8 cellular contexts compared by ENCODE assay signal in genomic region chr17:32349503-32349853, GRCh38. TPM values are rescaled to one million over a fixed set of nuclear protein-coding genes. Genes with fewer than 3 reads are reported as not detected.
A peak's percentile ranks its signal among the peaks of the same experiment; 100 is the strongest.
DNase-seq lines count a peak whose midpoint lies in the region; ATAC-seq, FAIRE-seq and TF ChIP-seq lines count a peak whose summit lies in the region.

No MANE protein-coding gene starts in this region.

- peaks cover 55% of the 10 kb centered on the region for H3K79me2 ChIP-seq in Loucy (ENCODE audit: insufficient read depth, low read length)

- H3K4me3 ChIP-seq in GM12864 (ENCODE audit: low read depth, low read length): peak overlapping the region; percentile 67
- peak overlapping the region; percentile 93 for H3K4me3 ChIP-seq in Loucy (ENCODE audit: low read length, poor library complexity, severe bottlenecking)
- peak overlapping the region; percentile 90 for H3K4me3 ChIP-seq in astrocyte of the spinal cord (ENCODE audit: low read depth, low read length)
- peak overlapping the region; percentile 99 to 100 for H3K4me3 ChIP-seq in kidney (ENCODE audit: low read length in 2 of 2)
- H3K4me3 ChIP-seq in stomach: peak overlapping the region; percentile 63 to 89 (median 78)

- intact Hi-C loops in kidney (cut with DNase I) (no loop called here), stomach (cut with DNase I; ENCODE audit: low total_unique reads) (no loop called here)

- no peaks in the 10 kb centered on the region for H3K9me3 ChIP-seq in Loucy (ENCODE audit: insufficient read depth, low read depth, low read length)
- H3K9me3 ChIP-seq in kidney (ENCODE audit: control insufficient read depth in 1 of 2, low read length in 2 of 2): no peaks in the 10 kb centered on the region
- H3K9me3 ChIP-seq in stomach: no peaks in the 10 kb centered on the region

- H3K27me3 ChIP-seq in Loucy (ENCODE audit: insufficient read depth, low read length, poor library complexity, severe bottlenecking) (peaks cover 6% of the 10 kb centered on the region), stomach (no peaks in the 10 kb centered on the region)

- DNase-seq in GM12864 (ENCODE audit: low read depth): no peak
- no peak for DNase-seq in astrocyte of the spinal cord (ENCODE audit: low read depth, low spot score)
- no peak for DNase-seq in kidney
- DNase-seq in stomach: no peak
- DNase-seq in ecto neural progenitor cell (ENCODE audit: low spot score): no peak
- no peak for DNase-seq in GM19240 (ENCODE audit: insufficient read length, low spot score)

- ATAC-seq in HG03565 (IDR thresholded peaks at IDR 0.05; ENCODE audit: unreplicated experiment): no peak

- no peak for TF ChIP-seq EP300 in stomach (IDR thresholded peaks at IDR 0.05)

- peaks cover 17% of the 10 kb centered on the region for H3K36me3 ChIP-seq in Loucy (ENCODE audit: insufficient read depth, low read length)
- H3K36me3 ChIP-seq in kidney (ENCODE audit: control insufficient read depth in 1 of 2, insufficient read depth in 2 of 2, low read length in 2 of 2): peaks cover 0 to 14% of the 10 kb centered on the region in 2 donors
- H3K36me3 ChIP-seq in stomach: peaks cover 5 to 25% (median 24%) of the 10 kb centered on the region in 4 donors

- TF ChIP-seq CTCF in GM12864 (IDR thresholded peaks at IDR 0.05; ENCODE audit: low read depth, low read length, missing control alignments) (no peak), Loucy (conservative IDR thresholded peaks at IDR 0.05; ENCODE audit: low read length) (no peak), astrocyte of the spinal cord (IDR thresholded peaks at IDR 0.05; ENCODE audit: low read depth, low read length) (no peak), kidney (IDR thresholded peaks at IDR 0.05; ENCODE audit: borderline replicate concordance, extremely low read depth, insufficient read depth) (no peak), stomach (IDR thresholded peaks at IDR 0.05) (no peak)

- H4K20me1 ChIP-seq in Loucy (ENCODE audit: insufficient read depth, low read length, poor library complexity, severe bottlenecking): peaks cover 42% of the 10 kb centered on the region

- no peak for FAIRE-seq in kidney (lab: Jason Lieb, UNC)

- no peak for TF ChIP-seq POLR2A in stomach (IDR thresholded peaks at IDR 0.05)

- H3K4me1 ChIP-seq in Loucy (ENCODE audit: insufficient read depth, low read length, poor library complexity, severe bottlenecking): peaks cover 33% of the 10 kb centered on the region
- peaks cover 3 to 11% of the 10 kb centered on the region in 2 donors for H3K4me1 ChIP-seq in kidney (ENCODE audit: control insufficient read depth in 1 of 2, insufficient read depth in 1 of 2, low read depth in 1 of 2, low read length in 2 of 2)
- H3K4me1 ChIP-seq in stomach: peaks cover 29 to 46% (median 40%) of the 10 kb centered on the region in 4 donors

- H3K9me2 ChIP-seq in Loucy (replicated peaks; ENCODE audit: low read depth, low read length): no peaks in the 10 kb centered on the region

- peak overlapping the region; percentile 99 for H3K27ac ChIP-seq in kidney (ENCODE audit: low read depth in 2 of 2, low read length in 2 of 2)
- H3K27ac ChIP-seq in stomach: peak overlapping the region; percentile 87 to 99 (median 96)

- 11 to 18% (median 14%) methylated on average over 15 of the region's 15 CpGs for WGBS in stomach, 5 donors

- in situ Hi-C loops in astrocyte of the spinal cord (cut with HindIII; ENCODE audit: low sequenced_read_pairs): no loop called here

- no peaks in the 10 kb centered on the region for H3F3A ChIP-seq in Loucy (ENCODE audit: low read depth)

- H3K9ac ChIP-seq in Loucy (ENCODE audit: low read depth, low read length, poor library complexity, severe bottlenecking): peak overlapping the region; percentile 98
- peak overlapping the region; percentile 81 to 100 for H3K9ac ChIP-seq in kidney (ENCODE audit: low read length in 2 of 2)

- H2AFZ ChIP-seq in Loucy (ENCODE audit: low read length): peak overlapping the region; percentile 90

- H3K4me2 ChIP-seq in Loucy (ENCODE audit: low read depth, low read length, poor library complexity, severe bottlenecking): peak overlapping the region; percentile 78

RNA-seq across cellular contexts. Expression of gene ZNF207, which starts 0.5 kb away (rescaled TPM):
- total RNA-seq in kidney (150 TPM), stomach (100 to 1,000 TPM; 104 to 800 (median 220) TPM)
- polyA plus RNA-seq in kidney (ENCODE audit: insufficient read depth, low read depth, low replicate concordance) (54.3 TPM), stomach (10 to 100 TPM; 46.8 to 72.2 (median 47.7) TPM)

RNA-seq across cellular contexts. Expression of gene C17orf75, which starts 7.5 kb away (rescaled TPM):
- total RNA-seq in kidney (19.4 TPM), stomach (10 to 100 TPM in 4 of 5 donors, 1 to 10 TPM in 1; 7.5 to 48.0 (median 26.8) TPM)
- polyA plus RNA-seq in kidney (ENCODE audit: insufficient read depth, low read depth, low replicate concordance) (31.6 TPM), stomach (10 to 100 TPM; 11.0 to 14.1 (median 11.2) TPM)
